In the genomic region with DNA sequence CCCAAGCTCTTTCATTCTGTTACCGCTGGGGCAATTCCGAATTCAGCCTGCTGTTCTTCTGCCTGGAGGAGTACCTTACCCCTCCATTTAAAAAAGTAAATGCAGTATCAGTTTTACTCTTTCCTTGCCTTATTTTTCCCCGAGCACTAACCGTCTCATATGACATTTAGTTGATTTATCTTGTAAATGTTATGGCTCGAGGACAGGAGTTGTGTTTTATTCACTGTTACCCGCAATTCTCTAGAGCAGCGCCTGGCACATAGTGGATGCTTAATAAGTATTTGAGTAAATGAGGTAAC, we compare ENCODE assay signal across 1 cellular context.
TF ChIP-seq lines count a peak whose summit lies in the region.

No MANE protein-coding gene starts in this region.

TF ChIP-seq in GM12878, 131 proteins besides CTCF, POLR2A, EP300 and RAD21 (continued from another document):
- TF ChIP-seq ZBTB40 (IDR thresholded peaks at IDR 0.05; ENCODE audit: borderline replicate concordance) (no peak), YBX1 (IDR thresholded peaks at IDR 0.05) (no peak), TCF7 (IDR thresholded peaks at IDR 0.05; ENCODE audit: borderline replicate concordance) (no peak), NFXL1 (IDR thresholded peaks at IDR 0.05; ENCODE audit: borderline replicate concordance) (no peak), PAX8 (IDR thresholded peaks at IDR 0.05) (no peak), RELA (IDR thresholded peaks at IDR 0.05; ENCODE audit: borderline replicate concordance, partially characterized antibody) (no peak), RAD51 (IDR thresholded peaks at IDR 0.05) (no peak), BACH1 (IDR thresholded peaks at IDR 0.05; ENCODE audit: borderline replicate concordance) (no peak), ELK1 (IDR thresholded peaks at IDR 0.05; ENCODE audit: low read depth, low read length) (no peak), SKIL (IDR thresholded peaks at IDR 0.05; ENCODE audit: low read depth, poor library complexity, severe bottlenecking) (no peak), CHD2 (IDR thresholded peaks at IDR 0.05; ENCODE audit: borderline replicate concordance, low read depth, low read length) (peak; percentile 6; the same call in 1 of the 2 replicates), PML (IDR thresholded peaks at IDR 0.05; ENCODE audit: low read length) (peak; percentile 69; the same call in 1 of the 2 replicates), SREBF2 (IDR thresholded peaks at IDR 0.05; ENCODE audit: low read length) (no peak), SUZ12 (IDR thresholded peaks at IDR 0.05; ENCODE audit: unreplicated experiment) (no peak), MXI1 (IDR thresholded peaks at IDR 0.05; ENCODE audit: low read depth, low read length) (peak; percentile 58; the same call in 1 of the 2 replicates), MEF2B (IDR thresholded peaks at IDR 0.05; ENCODE audit: partially characterized antibody, poor library complexity, severe bottlenecking) (no peak), BHLHE40 (IDR thresholded peaks at IDR 0.05; ENCODE audit: borderline replicate concordance in 1 of 2, low read depth in 2 of 2, low read length in 1 of 2) (no peak), NBN (IDR thresholded peaks at IDR 0.05) (0 out of 2 replicates have a peak, but pooled peaks have one; percentile 68), SMAD1 (IDR thresholded peaks at IDR 0.05; ENCODE audit: low read depth, partially characterized antibody) (no peak)
- TF ChIP-seq, protein P1, sequence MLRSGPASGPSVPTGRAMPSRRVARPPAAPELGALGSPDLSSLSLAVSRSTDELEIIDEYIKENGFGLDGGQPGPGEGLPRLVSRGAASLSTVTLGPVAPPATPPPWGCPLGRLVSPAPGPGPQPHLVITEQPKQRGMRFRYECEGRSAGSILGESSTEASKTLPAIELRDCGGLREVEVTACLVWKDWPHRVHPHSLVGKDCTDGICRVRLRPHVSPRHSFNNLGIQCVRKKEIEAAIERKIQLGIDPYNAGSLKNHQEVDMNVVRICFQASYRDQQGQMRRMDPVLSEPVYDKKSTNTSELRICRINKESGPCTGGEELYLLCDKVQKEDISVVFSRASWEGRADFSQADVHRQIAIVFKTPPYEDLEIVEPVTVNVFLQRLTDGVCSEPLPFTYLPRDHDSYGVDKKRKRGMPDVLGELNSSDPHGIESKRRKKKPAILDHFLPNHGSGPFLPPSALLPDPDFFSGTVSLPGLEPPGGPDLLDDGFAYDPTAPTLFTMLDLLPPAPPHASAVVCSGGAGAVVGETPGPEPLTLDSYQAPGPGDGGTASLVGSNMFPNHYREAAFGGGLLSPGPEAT (IDR thresholded peaks at IDR 0.05; ENCODE audit: low read depth): peak; percentile 18; the same call in 1 of the 2 replicates
- TF ChIP-seq, protein P2, sequence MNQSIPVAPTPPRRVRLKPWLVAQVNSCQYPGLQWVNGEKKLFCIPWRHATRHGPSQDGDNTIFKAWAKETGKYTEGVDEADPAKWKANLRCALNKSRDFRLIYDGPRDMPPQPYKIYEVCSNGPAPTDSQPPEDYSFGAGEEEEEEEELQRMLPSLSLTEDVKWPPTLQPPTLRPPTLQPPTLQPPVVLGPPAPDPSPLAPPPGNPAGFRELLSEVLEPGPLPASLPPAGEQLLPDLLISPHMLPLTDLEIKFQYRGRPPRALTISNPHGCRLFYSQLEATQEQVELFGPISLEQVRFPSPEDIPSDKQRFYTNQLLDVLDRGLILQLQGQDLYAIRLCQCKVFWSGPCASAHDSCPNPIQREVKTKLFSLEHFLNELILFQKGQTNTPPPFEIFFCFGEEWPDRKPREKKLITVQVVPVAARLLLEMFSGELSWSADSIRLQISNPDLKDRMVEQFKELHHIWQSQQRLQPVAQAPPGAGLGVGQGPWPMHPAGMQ (IDR thresholded peaks at IDR 0.05; ENCODE audit: borderline replicate concordance): no peak
- TF ChIP-seq, protein P3, sequence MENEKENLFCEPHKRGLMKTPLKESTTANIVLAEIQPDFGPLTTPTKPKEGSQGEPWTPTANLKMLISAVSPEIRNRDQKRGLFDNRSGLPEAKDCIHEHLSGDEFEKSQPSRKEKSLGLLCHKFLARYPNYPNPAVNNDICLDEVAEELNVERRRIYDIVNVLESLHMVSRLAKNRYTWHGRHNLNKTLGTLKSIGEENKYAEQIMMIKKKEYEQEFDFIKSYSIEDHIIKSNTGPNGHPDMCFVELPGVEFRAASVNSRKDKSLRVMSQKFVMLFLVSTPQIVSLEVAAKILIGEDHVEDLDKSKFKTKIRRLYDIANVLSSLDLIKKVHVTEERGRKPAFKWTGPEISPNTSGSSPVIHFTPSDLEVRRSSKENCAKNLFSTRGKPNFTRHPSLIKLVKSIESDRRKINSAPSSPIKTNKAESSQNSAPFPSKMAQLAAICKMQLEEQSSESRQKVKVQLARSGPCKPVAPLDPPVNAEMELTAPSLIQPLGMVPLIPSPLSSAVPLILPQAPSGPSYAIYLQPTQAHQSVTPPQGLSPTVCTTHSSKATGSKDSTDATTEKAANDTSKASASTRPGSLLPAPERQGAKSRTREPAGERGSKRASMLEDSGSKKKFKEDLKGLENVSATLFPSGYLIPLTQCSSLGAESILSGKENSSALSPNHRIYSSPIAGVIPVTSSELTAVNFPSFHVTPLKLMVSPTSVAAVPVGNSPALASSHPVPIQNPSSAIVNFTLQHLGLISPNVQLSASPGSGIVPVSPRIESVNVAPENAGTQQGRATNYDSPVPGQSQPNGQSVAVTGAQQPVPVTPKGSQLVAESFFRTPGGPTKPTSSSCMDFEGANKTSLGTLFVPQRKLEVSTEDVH (IDR thresholded peaks at IDR 0.05; ENCODE audit: low read depth, partially characterized antibody): no peak
- TF ChIP-seq, protein P4, sequence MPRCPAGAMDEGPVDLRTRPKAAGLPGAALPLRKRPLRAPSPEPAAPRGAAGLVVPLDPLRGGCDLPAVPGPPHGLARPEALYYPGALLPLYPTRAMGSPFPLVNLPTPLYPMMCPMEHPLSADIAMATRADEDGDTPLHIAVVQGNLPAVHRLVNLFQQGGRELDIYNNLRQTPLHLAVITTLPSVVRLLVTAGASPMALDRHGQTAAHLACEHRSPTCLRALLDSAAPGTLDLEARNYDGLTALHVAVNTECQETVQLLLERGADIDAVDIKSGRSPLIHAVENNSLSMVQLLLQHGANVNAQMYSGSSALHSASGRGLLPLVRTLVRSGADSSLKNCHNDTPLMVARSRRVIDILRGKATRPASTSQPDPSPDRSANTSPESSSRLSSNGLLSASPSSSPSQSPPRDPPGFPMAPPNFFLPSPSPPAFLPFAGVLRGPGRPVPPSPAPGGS (IDR thresholded peaks at IDR 0.05; ENCODE audit: borderline replicate concordance, insufficient read depth, low read depth, low read length, poor library complexity, severe bottlenecking): no peak
